ENCODE assay signal across 10 cellular contexts in the genomic region with DNA sequence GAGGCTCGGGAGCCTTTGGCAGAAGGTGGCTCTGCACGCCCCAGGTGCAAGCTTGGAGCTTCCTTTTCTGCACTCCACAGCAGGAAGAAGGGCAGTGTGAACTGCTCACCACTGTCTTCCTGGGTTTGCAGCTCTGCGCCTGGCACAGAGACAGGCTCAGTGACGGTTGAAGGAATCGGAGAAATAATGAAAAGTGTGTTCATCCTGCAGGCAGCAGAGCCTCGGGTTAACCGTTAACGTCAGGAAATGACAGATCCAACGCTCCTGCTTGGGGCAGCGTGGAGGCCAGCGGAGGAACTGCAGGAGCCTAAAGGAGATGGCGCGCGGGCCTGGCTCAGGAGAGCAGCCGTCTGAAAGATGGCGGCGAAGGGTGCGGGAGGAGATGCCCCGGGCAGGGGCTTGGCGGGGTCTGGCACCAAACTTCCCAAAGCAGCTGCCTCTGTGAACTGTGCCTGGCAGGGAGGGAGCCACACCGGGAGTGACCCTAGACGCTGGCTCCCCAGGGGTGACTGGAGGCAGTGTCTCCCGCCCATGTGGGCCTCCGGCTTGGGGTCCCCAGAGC. TPM values are rescaled to one million over a fixed set of nuclear protein-coding genes. Genes with fewer than 3 reads are reported as not detected.
DNase-seq lines count a peak whose midpoint lies in the region; ATAC-seq and TF ChIP-seq lines count a peak whose summit lies in the region.
"Had no signal": no experiment of that assay in that cellular context is flagged by ENCODE, and none has a peak within 500 bp of the region (broad histone marks: within the 10 kb centered on the region; RNA-seq: fewer than 3 reads in every experiment).

No MANE protein-coding gene starts in this region.

- H3K36me3 ChIP-seq in ascending aorta, result no peaks in the 10 kb centered on the region

- TF ChIP-seq CTCF in AG09309 (IDR thresholded peaks at IDR 0.05; ENCODE audit: control insufficient read depth, insufficient read depth, low read depth, low read length, missing control alignments) (peak; percentile 13), GM12875 (IDR thresholded peaks at IDR 0.05; ENCODE audit: borderline replicate concordance, insufficient read depth, low read depth, low read length) (peak; percentile 23; the same call in 1 of the 2 replicates), ascending aorta (IDR thresholded peaks at IDR 0.05) (no peak)

- peaks cover 0 to 12% of the 10 kb centered on the region in 2 donors for H3K4me1 ChIP-seq in ascending aorta

- intact Hi-C loops in ascending aorta (cut with DNase I), result no loop called here

- H3K4me3 ChIP-seq in AG09309 (ENCODE audit: control insufficient read depth, low read depth, low read length), result no peak overlapping the region
- H3K4me3 ChIP-seq in GM12875 (ENCODE audit: low read depth, low read length), result no peak overlapping the region
- no peak overlapping the region for H3K4me3 ChIP-seq in ascending aorta

- DNase-seq in AG09309 (ENCODE audit: low read depth) (no peak), ascending aorta (ENCODE audit: low spot score in 2 of 2) (peak; percentile 4 to 58), left kidney (ENCODE audit: low read depth, low spot score) (peak; percentile 70), NCI-H1105 (lab: John Stamatoyannopoulos, UW) (no peak), NCI-H1436 treated with DMSO at 0.1 percent for 48 hours (lab: John Stamatoyannopoulos, UW) (no peak)

- ATAC-seq in GM18519 (IDR thresholded peaks at IDR 0.05; ENCODE audit: low FRiP score, unreplicated experiment) (no peak), GM21447 (IDR thresholded peaks at IDR 0.05; ENCODE audit: unreplicated experiment) (no peak)
- ATAC-seq: esophagus mucosa had no signal

- H3K27ac ChIP-seq in ascending aorta, result no peak overlapping the region

- no peaks in the 10 kb centered on the region for H3K9me3 ChIP-seq in ascending aorta

- H3K27me3 ChIP-seq in ascending aorta, result no peaks in the 10 kb centered on the region

RNA-seq across cellular contexts. Expression of a gene that starts 10.9 kb away (rescaled TPM):
- total RNA-seq in ascending aorta, result 9.7 TPM
- total RNA-seq: activated CD8-positive, alpha-beta memory T cell treated with anti-CD3 and anti-CD28 coated beads for 36 hours had no signal

RNA-seq across cellular contexts. Expression of a gene that starts 46.2 kb away (rescaled TPM):
- 33.2 TPM for total RNA-seq in ascending aorta

RNA-seq across cellular contexts. Expression of a gene that starts 47.6 kb away (rescaled TPM):
- 16.6 TPM for total RNA-seq in ascending aorta

RNA-seq across cellular contexts. Expression of a gene that starts 53.5 kb away (rescaled TPM):
- total RNA-seq in ascending aorta, result not detected

Comparison
In these comparisons a context has a peak if more than half of its experiments do, and no peak if none do; other contexts are left out.
1. DNase-seq: peak in ascending aorta (2 of 2) and left kidney (single experiment); none in AG09309 (single experiment), NCI-H1105 (single experiment) and NCI-H1436 treated with DMSO at 0.1 percent for 48 hours (single experiment).
2. CTCF ChIP-seq: peak in AG09309 (single experiment) and GM12875 (single experiment); none in ascending aorta (0 of 3).